In genomic region chr2:157441072-157441454, GRCh38 we compare ENCODE assay signal across 8 cellular contexts. TPM values are rescaled to one million over a fixed set of nuclear protein-coding genes. Genes with fewer than 3 reads are reported as not detected.
A peak's percentile ranks its signal among the peaks of the same experiment; 100 is the strongest.
DNase-seq lines count a peak whose midpoint lies in the region; ATAC-seq and TF ChIP-seq lines count a peak whose summit lies in the region.

No MANE protein-coding gene starts in this region.

- ATAC-seq in CD4-positive, CD25-positive, alpha-beta regulatory T cell (ENCODE audit: low read depth in 2 of 2), result peak; percentile 66 to 68
- ATAC-seq in HG03196 (IDR thresholded peaks at IDR 0.05; ENCODE audit: unreplicated experiment), result peak; percentile 38

- peak overlapping the region; percentile 95 to 96 (median 96) for H3K4me3 Mint-ChIP-seq in CD4-positive, CD25-positive, alpha-beta regulatory T cell
- peak overlapping the region; percentile 98 for H3K4me3 Mint-ChIP-seq in activated T-helper 1 cell treated with anti-CD3 and anti-CD28 coated beads, Interleukin-12 subunit alpha, Interleukin-12 subunit beta, Interleukin-2, Interleukin-4 antibody, amounts not matched to agents 30 ng/mL and 10 ng/mL and 1 ng/mL, durations not matched to agents 14 hours and 24 hours and 36 hours

- H3K27ac ChIP-seq in CD4-positive, CD25-positive, alpha-beta regulatory T cell (ENCODE audit: insufficient read depth, low read length, poor library complexity, severe bottlenecking), result peak overlapping the region; percentile 93
- H3K27ac ChIP-seq in neutrophil, result peak overlapping the region; percentile 99

- peaks cover 24% of the 10 kb centered on the region for H3K36me3 ChIP-seq in CD4-positive, CD25-positive, alpha-beta regulatory T cell (ENCODE audit: control insufficient read depth, insufficient read depth, low read length)
- peaks cover 32% of the 10 kb centered on the region for H3K36me3 ChIP-seq in neutrophil
- no peaks in the 10 kb centered on the region for H3K36me3 ChIP-seq in H7 (replicated peaks; ENCODE audit: control insufficient read depth, insufficient read depth, low read length)

- no peaks in the 10 kb centered on the region for H3K27me3 ChIP-seq in CD4-positive, CD25-positive, alpha-beta regulatory T cell (ENCODE audit: control insufficient read depth, insufficient read depth, low read length)
- H3K27me3 ChIP-seq in neutrophil (no peaks in the 10 kb centered on the region), H7 (ENCODE audit: control insufficient read depth, insufficient read depth, low read length) (no peaks in the 10 kb centered on the region)

- intact Hi-C loops in activated T-helper 1 cell treated with anti-CD3 and anti-CD28 coated beads, Interleukin-12 subunit alpha, Interleukin-12 subunit beta, Interleukin-2, Interleukin-4 antibody, amounts not matched to agents 30 ng/mL and 10 ng/mL and 1 ng/mL, durations not matched to agents 14 hours and 24 hours and 36 hours (cut with micrococcal nuclease), result loop anchor here (1.0 to 10.0 kb wide), 8 partner anchors 8 to 1099 kb away; partner anchors contain the start of gene ACVR1

- no peaks in the 10 kb centered on the region for H3K9me3 ChIP-seq in CD4-positive, CD25-positive, alpha-beta regulatory T cell (ENCODE audit: control insufficient read depth in 2 of 2, low read length in 2 of 2)
- H3K9me3 ChIP-seq in neutrophil, result no peaks in the 10 kb centered on the region

- H3K4me3 ChIP-seq in CD4-positive, CD25-positive, alpha-beta regulatory T cell (ENCODE audit: low read depth, low read length), result peak overlapping the region; percentile 100
- H3K4me3 ChIP-seq in neutrophil (ENCODE audit: low read depth in 1 of 2, low read length in 1 of 2), result peak overlapping the region; percentile 75 to 83
- H3K4me3 ChIP-seq in H7 (ENCODE audit: insufficient read depth, low read depth, low read length), result no peak overlapping the region

- H3K9me3 Mint-ChIP-seq in CD4-positive, CD25-positive, alpha-beta regulatory T cell, result peaks cover 0 to 7% (median 0%) of the 10 kb centered on the region in 7 donors
- H3K9me3 Mint-ChIP-seq in activated T-helper 1 cell treated with anti-CD3 and anti-CD28 coated beads, Interleukin-12 subunit alpha, Interleukin-12 subunit beta, Interleukin-2, Interleukin-4 antibody, amounts not matched to agents 30 ng/mL and 10 ng/mL and 1 ng/mL, durations not matched to agents 14 hours and 24 hours and 36 hours, result no peaks in the 10 kb centered on the region

- H3K4me1 ChIP-seq in CD4-positive, CD25-positive, alpha-beta regulatory T cell (ENCODE audit: control insufficient read depth, insufficient read depth, low read length, poor library complexity, severe bottlenecking), result peaks cover 28% of the 10 kb centered on the region
- H3K4me1 ChIP-seq in neutrophil (ENCODE audit: control insufficient read depth in 1 of 2, insufficient read depth in 1 of 2, low read depth in 1 of 2, low read length in 1 of 2), result peaks cover 56 to 67% of the 10 kb centered on the region in 2 experiments

- TF ChIP-seq POLR2A in GM19099 (IDR thresholded peaks at IDR 0.05; ENCODE audit: extremely low read depth, insufficient read length, low read depth), result peak; percentile 41

- peak overlapping the region; percentile 95 to 99 (median 98) for H3K27ac Mint-ChIP-seq in CD4-positive, CD25-positive, alpha-beta regulatory T cell
- peak overlapping the region; percentile 99 for H3K27ac Mint-ChIP-seq in activated T-helper 1 cell treated with anti-CD3 and anti-CD28 coated beads, Interleukin-12 subunit alpha, Interleukin-12 subunit beta, Interleukin-2, Interleukin-4 antibody, amounts not matched to agents 30 ng/mL and 10 ng/mL and 1 ng/mL, durations not matched to agents 14 hours and 24 hours and 36 hours

- peak; percentile 53 to 92 (median 84) for DNase-seq in CD4-positive, CD25-positive, alpha-beta regulatory T cell
- DNase-seq in activated T-helper 1 cell treated with anti-CD3 and anti-CD28 coated beads, Interleukin-12 subunit alpha, Interleukin-12 subunit beta, Interleukin-2, Interleukin-4 antibody, amounts not matched to agents 30 ng/mL and 10 ng/mL and 1 ng/mL, durations not matched to agents 14 hours and 24 hours and 36 hours (ENCODE audit: low spot score), result no peak
- DNase-seq in GM03348 (ENCODE audit: low spot score) (no peak), H7 (no peak), LoVo (ENCODE audit: low spot score) (no peak)

- no peak for TF ChIP-seq CTCF in neutrophil (IDR thresholded peaks at IDR 0.05)

- H3K36me3 Mint-ChIP-seq in CD4-positive, CD25-positive, alpha-beta regulatory T cell, result peaks cover 59% of the 10 kb centered on the region
- peaks cover 72% of the 10 kb centered on the region for H3K36me3 Mint-ChIP-seq in activated T-helper 1 cell treated with anti-CD3 and anti-CD28 coated beads, Interleukin-12 subunit alpha, Interleukin-12 subunit beta, Interleukin-2, Interleukin-4 antibody, amounts not matched to agents 30 ng/mL and 10 ng/mL and 1 ng/mL, durations not matched to agents 14 hours and 24 hours and 36 hours (ENCODE audit: low read depth)

- H3K4me1 Mint-ChIP-seq in CD4-positive, CD25-positive, alpha-beta regulatory T cell, result peaks cover 4 to 27% (median 14%) of the 10 kb centered on the region in 4 donors
- H3K4me1 Mint-ChIP-seq in activated T-helper 1 cell treated with anti-CD3 and anti-CD28 coated beads, Interleukin-12 subunit alpha, Interleukin-12 subunit beta, Interleukin-2, Interleukin-4 antibody, amounts not matched to agents 30 ng/mL and 10 ng/mL and 1 ng/mL, durations not matched to agents 14 hours and 24 hours and 36 hours (ENCODE audit: low read depth), result peaks cover 51% of the 10 kb centered on the region

- peaks cover 5% of the 10 kb centered on the region for H3K27me3 Mint-ChIP-seq in CD4-positive, CD25-positive, alpha-beta regulatory T cell
- no peaks in the 10 kb centered on the region for H3K27me3 Mint-ChIP-seq in activated T-helper 1 cell treated with anti-CD3 and anti-CD28 coated beads, Interleukin-12 subunit alpha, Interleukin-12 subunit beta, Interleukin-2, Interleukin-4 antibody, amounts not matched to agents 30 ng/mL and 10 ng/mL and 1 ng/mL, durations not matched to agents 14 hours and 24 hours and 36 hours (ENCODE audit: insufficient read depth)

RNA-seq across cellular contexts. Expression of gene CYTIP, which starts 2.8 kb away (rescaled TPM):
- total RNA-seq in CD4-positive, CD25-positive, alpha-beta regulatory T cell, result 454 TPM
- 100 to 1,000 TPM; 123 to 205 (median 150) TPM for polyA plus RNA-seq in CD4-positive, CD25-positive, alpha-beta regulatory T cell
- 296 and 302 TPM in 2 replicates for total RNA-seq in activated T-helper 1 cell treated with anti-CD3 and anti-CD28 coated beads, Interleukin-12 subunit alpha, Interleukin-12 subunit beta, Interleukin-2, Interleukin-4 antibody, amounts not matched to agents 30 ng/mL and 10 ng/mL and 1 ng/mL, durations not matched to agents 14 hours and 24 hours and 36 hours
- total RNA-seq in H7 (2014; rRNA removed; shearing (Covaris generic)), result 0.87 TPM in 1 of 2 replicates, not detected in the other

Comparison
In these comparisons a context has a peak if more than half of its experiments do, and no peak if none do; other contexts are left out.
1. DNase-seq: peak in CD4-positive, CD25-positive, alpha-beta regulatory T cell (3 of 3); none in activated T-helper 1 cell treated with anti-CD3 and anti-CD28 coated beads, Interleukin-12 subunit alpha, Interleukin-12 subunit beta, Interleukin-2, Interleukin-4 antibody, amounts not matched to agents 30 ng/mL and 10 ng/mL and 1 ng/mL, durations not matched to agents 14 hours and 24 hours and 36 hours (single experiment), GM03348 (single experiment), H7 (single experiment) and LoVo (single experiment).
2. RNA of gene CYTIP, which starts 2.8 kb away (total RNA-seq): 454 TPM in CD4-positive, CD25-positive, alpha-beta regulatory T cell (single experiment) and 296 to 302 TPM in activated T-helper 1 cell treated with anti-CD3 and anti-CD28 coated beads, Interleukin-12 subunit alpha, Interleukin-12 subunit beta, Interleukin-2, Interleukin-4 antibody, amounts not matched to agents 30 ng/mL and 10 ng/mL and 1 ng/mL, durations not matched to agents 14 hours and 24 hours and 36 hours; 0.87 TPM in H7; every median in the first group is over 100 times any median in the second.